In the genomic region with DNA sequence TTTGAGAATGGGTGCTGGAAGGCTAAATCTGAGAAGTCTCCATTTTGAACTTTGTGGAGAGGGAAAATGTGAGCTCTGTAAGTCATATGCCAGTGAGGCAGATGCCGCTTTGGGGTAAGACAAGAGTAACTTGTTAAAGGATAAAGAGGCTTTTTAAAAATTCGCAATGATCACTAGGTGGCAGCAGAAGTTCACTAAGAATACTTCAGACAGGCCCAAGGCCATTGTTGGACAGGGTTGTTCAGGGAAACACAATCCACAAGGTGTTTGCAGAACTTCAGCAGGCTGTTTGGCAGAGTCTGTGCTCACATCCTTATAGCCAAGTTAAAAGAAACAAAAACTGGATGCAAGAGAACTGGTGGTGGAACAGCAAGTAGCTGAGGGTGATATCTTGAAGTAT, we compare ENCODE assay signal across 8 cellular contexts. TPM values are rescaled to one million over a fixed set of nuclear protein-coding genes. Genes with fewer than 3 reads are reported as not detected.
DNase-seq lines count a peak whose midpoint lies in the region; ATAC-seq, FAIRE-seq and TF ChIP-seq lines count a peak whose summit lies in the region.

No MANE protein-coding gene starts in this region.

- H3K4me3 ChIP-seq in brain microvascular endothelial cell (ENCODE audit: low read depth, low read length) (no peak overlapping the region), coronary artery (no peak overlapping the region)

- H3K27me3 Mint-ChIP-seq in activated T-cell treated with anti-CD3 and anti-CD28 coated beads, Interleukin-2, amount 50 U/mL, for 72 hours (ENCODE audit: low read depth) = peaks cover 21% of the 10 kb centered on the region
- H3K27me3 Mint-ChIP-seq in activated T-cell treated with anti-CD3 and anti-CD28 coated beads, Interleukin-2, amount 50 U/mL, for 4 hours (ENCODE audit: low read depth) = peaks cover under 1% of the 10 kb centered on the region

- peak; percentile 9 to 16 for DNase-seq in activated T-cell treated with anti-CD3 and anti-CD28 coated beads, Interleukin-2, amount 50 U/mL, for 72 hours
- no peak for DNase-seq in activated T-cell treated with anti-CD3 and anti-CD28 coated beads, Interleukin-2, amount 50 U/mL, for 4 hours
- DNase-seq in NCI-H774 (lab: John Stamatoyannopoulos, UW) = peak; percentile 55
- peak; percentile 50 for DNase-seq in brain microvascular endothelial cell
- DNase-seq in superior temporal gyrus (ENCODE audit: extremely low spot score) = peak; percentile 85
- DNase-seq in coronary artery (ENCODE audit: low spot score) = no peak

- no peak overlapping the region for H3K4me3 Mint-ChIP-seq in activated T-cell treated with anti-CD3 and anti-CD28 coated beads, Interleukin-2, amount 50 U/mL, for 72 hours
- H3K4me3 Mint-ChIP-seq in activated T-cell treated with anti-CD3 and anti-CD28 coated beads, Interleukin-2, amount 50 U/mL, for 4 hours = no peak overlapping the region

- TF ChIP-seq CTCF in brain microvascular endothelial cell (IDR thresholded peaks at IDR 0.05; ENCODE audit: low read depth, low read length, missing control alignments) = peak; percentile 59
- TF ChIP-seq CTCF in coronary artery (IDR thresholded peaks at IDR 0.05) = no peak

- no peaks in the 10 kb centered on the region for H3K36me3 ChIP-seq in brain microvascular endothelial cell (replicated peaks)

- in situ Hi-C loops in brain microvascular endothelial cell (cut with HindIII; ENCODE audit: low pct_ligation_motif_present, low sequenced_read_pairs) = no loop called here

- H3K36me3 Mint-ChIP-seq in activated T-cell treated with anti-CD3 and anti-CD28 coated beads, Interleukin-2, amount 50 U/mL, for 72 hours (ENCODE audit: insufficient read depth in 2 of 2) = no peaks in the 10 kb centered on the region
- no peaks in the 10 kb centered on the region for H3K36me3 Mint-ChIP-seq in activated T-cell treated with anti-CD3 and anti-CD28 coated beads, Interleukin-2, amount 50 U/mL, for 4 hours (ENCODE audit: insufficient read depth)

- no peaks in the 10 kb centered on the region for H3K27me3 ChIP-seq in brain microvascular endothelial cell (replicated peaks)

- peak; percentile 39 to 53 for ATAC-seq in activated T-cell treated with anti-CD3 and anti-CD28 coated beads, Interleukin-2, amount 50 U/mL, for 72 hours (replicated peaks in 1 of 2)
- no peak for ATAC-seq in activated T-cell treated with anti-CD3 and anti-CD28 coated beads, Interleukin-2, amount 50 U/mL, for 4 hours
- ATAC-seq in HG03575 (IDR thresholded peaks at IDR 0.05; ENCODE audit: extremely low read depth, insufficient number of reproducible peaks, low FRiP score, unreplicated experiment) = peak; percentile 71

- FAIRE-seq in islet of Langerhans (lab: Jason Lieb, UNC) = peak; percentile 99

- H3K9me3 Mint-ChIP-seq in activated T-cell treated with anti-CD3 and anti-CD28 coated beads, Interleukin-2, amount 50 U/mL, for 72 hours = no peaks in the 10 kb centered on the region
- H3K9me3 Mint-ChIP-seq in activated T-cell treated with anti-CD3 and anti-CD28 coated beads, Interleukin-2, amount 50 U/mL, for 4 hours = no peaks in the 10 kb centered on the region

- no peak overlapping the region for H3K27ac Mint-ChIP-seq in activated T-cell treated with anti-CD3 and anti-CD28 coated beads, Interleukin-2, amount 50 U/mL, for 72 hours

- no peaks in the 10 kb centered on the region for H3K4me1 Mint-ChIP-seq in activated T-cell treated with anti-CD3 and anti-CD28 coated beads, Interleukin-2, amount 50 U/mL, for 72 hours (ENCODE audit: low read depth)
- H3K4me1 Mint-ChIP-seq in activated T-cell treated with anti-CD3 and anti-CD28 coated beads, Interleukin-2, amount 50 U/mL, for 4 hours (ENCODE audit: low read depth) = no peaks in the 10 kb centered on the region

- H3K27ac ChIP-seq in brain microvascular endothelial cell (no peak overlapping the region), coronary artery (no peak overlapping the region)

RNA-seq across cellular contexts. Expression of a gene that starts 13.7 kb away (rescaled TPM):
- total RNA-seq in activated T-cell treated with anti-CD3 and anti-CD28 coated beads, Interleukin-2, amount 50 U/mL, for 72 hours = 10 to 100 TPM; 33.1 to 46.2 TPM
- 10 to 100 TPM; 17.0 to 22.8 (median 17.5) TPM for total RNA-seq in activated T-cell treated with anti-CD3 and anti-CD28 coated beads, Interleukin-2, amount 50 U/mL, for 4 hours

RNA-seq across cellular contexts. Expression of a gene that starts 33.6 kb away (rescaled TPM):
- total RNA-seq in activated T-cell treated with anti-CD3 and anti-CD28 coated beads, Interleukin-2, amount 50 U/mL, for 72 hours = not detected
- not detected for total RNA-seq in activated T-cell treated with anti-CD3 and anti-CD28 coated beads, Interleukin-2, amount 50 U/mL, for 4 hours

RNA-seq across cellular contexts. Expression of a gene that starts 35.2 kb away (rescaled TPM):
- not detected for total RNA-seq in activated T-cell treated with anti-CD3 and anti-CD28 coated beads, Interleukin-2, amount 50 U/mL, for 72 hours
- total RNA-seq in activated T-cell treated with anti-CD3 and anti-CD28 coated beads, Interleukin-2, amount 50 U/mL, for 4 hours = not detected

Comparison
In these comparisons a context has a peak if more than half of its experiments do, and no peak if none do; other contexts are left out.
1. ATAC-seq: peak in activated T-cell treated with anti-CD3 and anti-CD28 coated beads, Interleukin-2, amount 50 U/mL, for 72 hours (2 of 2) and HG03575 (single experiment); none in activated T-cell treated with anti-CD3 and anti-CD28 coated beads, Interleukin-2, amount 50 U/mL, for 4 hours (0 of 2).
2. DNase-seq: peak in activated T-cell treated with anti-CD3 and anti-CD28 coated beads, Interleukin-2, amount 50 U/mL, for 72 hours (2 of 2), NCI-H774 (single experiment), brain microvascular endothelial cell (single experiment) and superior temporal gyrus (single experiment); none in activated T-cell treated with anti-CD3 and anti-CD28 coated beads, Interleukin-2, amount 50 U/mL, for 4 hours (single experiment) and coronary artery (single experiment).